In genomic region chr4:42578187-42578586, GRCh38 we compare ENCODE assay signal across 18 cellular contexts.
"Had no signal": no experiment of that assay in that cellular context is flagged by ENCODE, and none has a peak within 500 bp of the region (broad histone marks: within the 10 kb centered on the region; RNA-seq: fewer than 3 reads in every experiment).

No MANE protein-coding gene starts in this region.

- FAIRE-seq: endometrium had no signal

- H3K9me3 ChIP-seq: adrenal gland, left ventricle myocardium inferior, right atrium auricular region, tibial artery, uterus had no signal

- DNase-seq: activated CD4-positive, alpha-beta T cell treated with anti-CD3 and anti-CD28 coated beads, Interleukin-2, amount 50 U/mL, for 48 hours; activated naive CD4-positive, alpha-beta T cell treated with anti-CD3 and anti-CD28 coated beads, Interleukin-2, amount 10 ng/mL, durations not matched to agents 7 days and 5 days; activated T-cell treated with anti-CD3 and anti-CD28 coated beads, Interleukin-2, amount 50 U/mL, for 1 hour; adrenal gland; foreskin keratinocyte; left ventricle myocardium inferior; natural killer cell; nucleus accumbens; stimulated activated CD4-positive, alpha-beta T cell treated with anti-CD3 and anti-CD28 coated beads, Interleukin-15, amount 100 ng/mL, for 24 hours; stimulated activated CD4-positive, alpha-beta T cell treated with anti-CD3 and anti-CD28 coated beads, Interleukin-4, amount 100 ng/mL, for 1 hour; stimulated activated naive CD4-positive, alpha-beta T cell; tibial artery; uterus; WERI-Rb-1 had no signal

- H3K4me3 ChIP-seq: adrenal gland, cardiac muscle cell, left ventricle myocardium inferior, right atrium auricular region, skin epidermis, tibial artery, uterus had no signal

- H3K36me3 ChIP-seq: adrenal gland, cardiac muscle cell, right atrium auricular region, uterus had no signal

- H3K27ac ChIP-seq: adrenal gland, cardiac muscle cell, foreskin keratinocyte, left ventricle myocardium inferior, right atrium auricular region, skin epidermis, tibial artery, uterus, WERI-Rb-1 had no signal

- H3K4me1 ChIP-seq: adrenal gland, foreskin keratinocyte, left ventricle myocardium inferior, right atrium auricular region, tibial artery, uterus had no signal

- H3K27me3 ChIP-seq: adrenal gland, cardiac muscle cell, foreskin keratinocyte, right atrium auricular region, tibial artery, uterus had no signal

- ATAC-seq: foreskin keratinocyte, natural killer cell had no signal
